Comparison of ENCODE assay signal across 1 cellular context in the genomic region with DNA sequence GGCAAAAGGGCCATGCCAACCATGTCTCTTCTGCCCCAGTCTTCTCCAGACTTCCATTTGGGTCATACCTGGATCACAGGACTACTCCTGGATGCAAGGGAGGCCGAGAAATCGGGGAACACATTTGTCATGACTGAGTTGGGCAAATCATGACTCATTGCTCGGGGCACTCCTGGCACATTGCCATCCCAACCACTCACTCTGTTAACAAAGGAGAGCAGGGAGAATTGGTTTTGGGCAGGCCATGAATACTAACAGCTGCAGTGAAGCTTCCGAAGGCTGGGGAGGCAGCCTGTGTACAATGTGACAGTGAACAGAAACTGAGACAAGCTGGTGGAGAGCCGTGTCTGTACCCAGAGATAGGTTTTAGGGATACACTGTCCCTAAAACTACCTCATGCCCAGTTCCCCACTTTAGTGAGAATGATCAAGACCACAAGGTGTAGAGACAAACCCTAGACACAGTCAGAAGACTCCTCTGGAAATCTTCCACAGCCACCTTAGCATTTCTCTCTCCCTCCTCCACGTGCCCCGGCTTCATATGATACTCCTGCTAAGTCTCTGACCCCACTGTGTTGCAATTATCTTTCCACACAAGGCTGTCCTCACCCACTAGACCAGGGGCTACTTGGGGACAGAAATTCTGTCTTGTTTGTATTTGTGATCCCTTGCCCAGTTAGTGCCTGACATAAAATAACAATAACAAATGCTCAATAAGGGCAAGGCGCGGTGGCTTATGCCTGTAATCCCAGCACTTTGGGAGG.
TF ChIP-seq lines count a peak whose summit lies in the region.

No MANE protein-coding gene starts in this region.

TF ChIP-seq in HCT116, 20 proteins besides CTCF, POLR2A, EP300 and RAD21 (continued from another document):
- TF ChIP-seq, protein P1, sequence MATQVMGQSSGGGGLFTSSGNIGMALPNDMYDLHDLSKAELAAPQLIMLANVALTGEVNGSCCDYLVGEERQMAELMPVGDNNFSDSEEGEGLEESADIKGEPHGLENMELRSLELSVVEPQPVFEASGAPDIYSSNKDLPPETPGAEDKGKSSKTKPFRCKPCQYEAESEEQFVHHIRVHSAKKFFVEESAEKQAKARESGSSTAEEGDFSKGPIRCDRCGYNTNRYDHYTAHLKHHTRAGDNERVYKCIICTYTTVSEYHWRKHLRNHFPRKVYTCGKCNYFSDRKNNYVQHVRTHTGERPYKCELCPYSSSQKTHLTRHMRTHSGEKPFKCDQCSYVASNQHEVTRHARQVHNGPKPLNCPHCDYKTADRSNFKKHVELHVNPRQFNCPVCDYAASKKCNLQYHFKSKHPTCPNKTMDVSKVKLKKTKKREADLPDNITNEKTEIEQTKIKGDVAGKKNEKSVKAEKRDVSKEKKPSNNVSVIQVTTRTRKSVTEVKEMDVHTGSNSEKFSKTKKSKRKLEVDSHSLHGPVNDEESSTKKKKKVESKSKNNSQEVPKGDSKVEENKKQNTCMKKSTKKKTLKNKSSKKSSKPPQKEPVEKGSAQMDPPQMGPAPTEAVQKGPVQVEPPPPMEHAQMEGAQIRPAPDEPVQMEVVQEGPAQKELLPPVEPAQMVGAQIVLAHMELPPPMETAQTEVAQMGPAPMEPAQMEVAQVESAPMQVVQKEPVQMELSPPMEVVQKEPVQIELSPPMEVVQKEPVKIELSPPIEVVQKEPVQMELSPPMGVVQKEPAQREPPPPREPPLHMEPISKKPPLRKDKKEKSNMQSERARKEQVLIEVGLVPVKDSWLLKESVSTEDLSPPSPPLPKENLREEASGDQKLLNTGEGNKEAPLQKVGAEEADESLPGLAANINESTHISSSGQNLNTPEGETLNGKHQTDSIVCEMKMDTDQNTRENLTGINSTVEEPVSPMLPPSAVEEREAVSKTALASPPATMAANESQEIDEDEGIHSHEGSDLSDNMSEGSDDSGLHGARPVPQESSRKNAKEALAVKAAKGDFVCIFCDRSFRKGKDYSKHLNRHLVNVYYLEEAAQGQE (IDR thresholded peaks at IDR 0.05; ENCODE audit: low read depth) = no peak
